In genomic region chr1:75991497-75992114, GRCh38 we compare ENCODE assay signal across 8 cellular contexts. TPM values are rescaled to one million over a fixed set of nuclear protein-coding genes. Genes with fewer than 3 reads are reported as not detected.
DNase-seq lines count a peak whose midpoint lies in the region; ATAC-seq and TF ChIP-seq lines count a peak whose summit lies in the region.

No MANE protein-coding gene starts in this region.

- no peak for TF ChIP-seq POLR2A in Peyer's patch (IDR thresholded peaks at IDR 0.05)

- intact Hi-C loops in activated T-helper 1 cell treated with anti-CD3 and anti-CD28 coated beads, Interleukin-12 subunit alpha, Interleukin-12 subunit beta, Interleukin-2, Interleukin-4 antibody, amounts not matched to agents 30 ng/mL and 10 ng/mL and 1 ng/mL, durations not matched to agents 14 hours and 24 hours and 36 hours (cut with micrococcal nuclease) = loop anchor here (1.0 to 5.0 kb wide), 4 partner anchors 163 to 1541 kb away; no protein-coding TSS in a partner anchor

- H3K4me2 ChIP-seq in DND-41 (ENCODE audit: insufficient read depth, low read length) (no peak overlapping the region), KMS-11 (no peak overlapping the region)

- no peaks in the 10 kb centered on the region for H3K9me3 Mint-ChIP-seq in activated T-helper 1 cell treated with anti-CD3 and anti-CD28 coated beads, Interleukin-12 subunit alpha, Interleukin-12 subunit beta, Interleukin-2, Interleukin-4 antibody, amounts not matched to agents 30 ng/mL and 10 ng/mL and 1 ng/mL, durations not matched to agents 14 hours and 24 hours and 36 hours

- no peaks in the 10 kb centered on the region for H3K4me1 ChIP-seq in DND-41 (ENCODE audit: insufficient read depth, low read length)
- H3K4me1 ChIP-seq in KMS-11 (ENCODE audit: low read depth, poor library complexity, severe bottlenecking) = no peaks in the 10 kb centered on the region
- H3K4me1 ChIP-seq in Peyer's patch = no peaks in the 10 kb centered on the region
- H3K4me1 ChIP-seq in neutrophil (ENCODE audit: control insufficient read depth in 1 of 2, insufficient read depth in 1 of 2, low read depth in 1 of 2, low read length in 1 of 2) = no peaks in the 10 kb centered on the region

- no peaks in the 10 kb centered on the region for H3K79me2 ChIP-seq in DND-41 (ENCODE audit: insufficient read depth, low read length)
- no peaks in the 10 kb centered on the region for H3K79me2 ChIP-seq in KMS-11 (ENCODE audit: insufficient read depth, low read depth)

- H3K4me1 Mint-ChIP-seq in activated T-helper 1 cell treated with anti-CD3 and anti-CD28 coated beads, Interleukin-12 subunit alpha, Interleukin-12 subunit beta, Interleukin-2, Interleukin-4 antibody, amounts not matched to agents 30 ng/mL and 10 ng/mL and 1 ng/mL, durations not matched to agents 14 hours and 24 hours and 36 hours (ENCODE audit: low read depth) = no peaks in the 10 kb centered on the region

- no peak overlapping the region for H3K4me3 Mint-ChIP-seq in activated T-helper 1 cell treated with anti-CD3 and anti-CD28 coated beads, Interleukin-12 subunit alpha, Interleukin-12 subunit beta, Interleukin-2, Interleukin-4 antibody, amounts not matched to agents 30 ng/mL and 10 ng/mL and 1 ng/mL, durations not matched to agents 14 hours and 24 hours and 36 hours

- H2AFZ ChIP-seq in DND-41 (ENCODE audit: low read depth, low read length) (no peak overlapping the region), KMS-11 (ENCODE audit: low read depth) (no peak overlapping the region)

- no peak overlapping the region for H3K27ac Mint-ChIP-seq in activated T-helper 1 cell treated with anti-CD3 and anti-CD28 coated beads, Interleukin-12 subunit alpha, Interleukin-12 subunit beta, Interleukin-2, Interleukin-4 antibody, amounts not matched to agents 30 ng/mL and 10 ng/mL and 1 ng/mL, durations not matched to agents 14 hours and 24 hours and 36 hours

- H3K27me3 ChIP-seq in DND-41 (ENCODE audit: insufficient read depth, low read length, poor library complexity) (no peaks in the 10 kb centered on the region), KMS-11 (ENCODE audit: insufficient read depth, low read depth) (no peaks in the 10 kb centered on the region), Peyer's patch (no peaks in the 10 kb centered on the region), neutrophil (no peaks in the 10 kb centered on the region)

- TF ChIP-seq CTCF in DND-41 (IDR thresholded peaks at IDR 0.05; ENCODE audit: borderline replicate concordance, extremely low read depth, low read length, poor library complexity, severe bottlenecking) (peak; percentile 87), KMS-11 (conservative IDR thresholded peaks at IDR 0.05; ENCODE audit: low read depth, low read length) (peak; percentile 82), Peyer's patch (IDR thresholded peaks at IDR 0.05) (peak; percentile 34 to 85 (median 78)), neutrophil (IDR thresholded peaks at IDR 0.05) (peak; percentile 66)

- ATAC-seq in DND-41 (ENCODE audit: insufficient read depth, low read depth) = peak; percentile 81
- ATAC-seq in GM21619 (IDR thresholded peaks at IDR 0.05; ENCODE audit: unreplicated experiment) = peak; percentile 88

- no peaks in the 10 kb centered on the region for H3K36me3 Mint-ChIP-seq in activated T-helper 1 cell treated with anti-CD3 and anti-CD28 coated beads, Interleukin-12 subunit alpha, Interleukin-12 subunit beta, Interleukin-2, Interleukin-4 antibody, amounts not matched to agents 30 ng/mL and 10 ng/mL and 1 ng/mL, durations not matched to agents 14 hours and 24 hours and 36 hours (ENCODE audit: low read depth)

- H3K9ac ChIP-seq in DND-41 (ENCODE audit: low read depth, low read length) (no peak overlapping the region), KMS-11 (no peak overlapping the region)

- H3K9me3 ChIP-seq in DND-41 (ENCODE audit: insufficient read depth, low read length, severe bottlenecking) (no peaks in the 10 kb centered on the region), Peyer's patch (no peaks in the 10 kb centered on the region), neutrophil (no peaks in the 10 kb centered on the region)

- DNase-seq in DND-41 (peak; percentile 71), Peyer's patch (peak; percentile 72 to 94 (median 88)), fibroblast of the conjunctiva (ENCODE audit: low read depth) (peak; percentile 79), superior temporal gyrus (ENCODE audit: extremely low spot score) (peak; percentile 94)
- DNase-seq in activated T-helper 1 cell treated with anti-CD3 and anti-CD28 coated beads, Interleukin-12 subunit alpha, Interleukin-12 subunit beta, Interleukin-2, Interleukin-4 antibody, amounts not matched to agents 30 ng/mL and 10 ng/mL and 1 ng/mL, durations not matched to agents 14 hours and 24 hours and 36 hours (ENCODE audit: low spot score) = peak; percentile 25

- H3K4me3 ChIP-seq in DND-41 (ENCODE audit: low read depth in 1 of 2, low read length in 2 of 2) (no peak overlapping the region), KMS-11 (IDR thresholded peaks at IDR 0.05; ENCODE audit: insufficient read depth, low read depth, low read length) (no peak overlapping the region), Peyer's patch (no peak overlapping the region), neutrophil (ENCODE audit: low read depth in 1 of 2, low read length in 1 of 2) (no peak overlapping the region)

- H4K20me1 ChIP-seq in DND-41 (ENCODE audit: insufficient read depth, low read length) (no peaks in the 10 kb centered on the region), KMS-11 (ENCODE audit: insufficient read depth) (no peaks in the 10 kb centered on the region)

- peaks cover 9% of the 10 kb centered on the region for H3K27me3 Mint-ChIP-seq in activated T-helper 1 cell treated with anti-CD3 and anti-CD28 coated beads, Interleukin-12 subunit alpha, Interleukin-12 subunit beta, Interleukin-2, Interleukin-4 antibody, amounts not matched to agents 30 ng/mL and 10 ng/mL and 1 ng/mL, durations not matched to agents 14 hours and 24 hours and 36 hours (ENCODE audit: insufficient read depth)

- H3K36me3 ChIP-seq in DND-41 (ENCODE audit: insufficient read depth, low read length) (no peaks in the 10 kb centered on the region), KMS-11 (ENCODE audit: insufficient read depth) (no peaks in the 10 kb centered on the region), Peyer's patch (no peaks in the 10 kb centered on the region), neutrophil (no peaks in the 10 kb centered on the region)

- no peak overlapping the region for H3K27ac ChIP-seq in DND-41 (ENCODE audit: low read length)
- no peak overlapping the region for H3K27ac ChIP-seq in KMS-11
- no peak overlapping the region for H3K27ac ChIP-seq in Peyer's patch
- no peak overlapping the region for H3K27ac ChIP-seq in neutrophil

RNA-seq across cellular contexts. Expression of gene ASB17, which starts 59.4 kb away (rescaled TPM):
- total RNA-seq in Peyer's patch = not detected
- not detected in 2 replicates for total RNA-seq in activated T-helper 1 cell treated with anti-CD3 and anti-CD28 coated beads, Interleukin-12 subunit alpha, Interleukin-12 subunit beta, Interleukin-2, Interleukin-4 antibody, amounts not matched to agents 30 ng/mL and 10 ng/mL and 1 ng/mL, durations not matched to agents 14 hours and 24 hours and 36 hours

Comparison
In these comparisons a context has a peak if more than half of its experiments do, and no peak if none do; other contexts are left out.
1. DNase-seq: peak in every context shown above with its lines; median percentile 94 in superior temporal gyrus; 88 in Peyer's patch; 79 in fibroblast of the conjunctiva; 71 in DND-41; 25 in activated T-helper 1 cell treated with anti-CD3 and anti-CD28 coated beads, Interleukin-12 subunit alpha, Interleukin-12 subunit beta, Interleukin-2, Interleukin-4 antibody, amounts not matched to agents 30 ng/mL and 10 ng/mL and 1 ng/mL, durations not matched to agents 14 hours and 24 hours and 36 hours.